ENCODE assay signal across 8 cellular contexts in genomic region chr3:146544929-146545528, GRCh38. TPM values are rescaled to one million over a fixed set of nuclear protein-coding genes. Genes with fewer than 3 reads are reported as not detected.
DNase-seq lines count a peak whose midpoint lies in the region; ATAC-seq and TF ChIP-seq lines count a peak whose summit lies in the region.

No MANE protein-coding gene starts in this region.

- H3K27ac ChIP-seq in RWPE1, result peak overlapping the region; percentile 96

- H3K36me3 ChIP-seq in skeletal muscle satellite cell (ENCODE audit: insufficient read depth, low read length), result no peaks in the 10 kb centered on the region

- no peaks in the 10 kb centered on the region for H3K27me3 ChIP-seq in skeletal muscle satellite cell (ENCODE audit: control insufficient read depth, insufficient read depth, low read length)

- peak overlapping the region; percentile 93 for H3K4me2 ChIP-seq in skeletal muscle satellite cell (ENCODE audit: low read length)

- H3K9ac ChIP-seq in skeletal muscle satellite cell (ENCODE audit: low read depth, low read length), result peak overlapping the region; percentile 95

- H3K4me1 ChIP-seq in skeletal muscle satellite cell (ENCODE audit: control insufficient read depth, insufficient read depth, low read length), result peaks cover 22% of the 10 kb centered on the region

- H3K4me3 ChIP-seq in fibroblast of mammary gland (ENCODE audit: control insufficient read depth, low read depth, low read length) (peak overlapping the region; percentile 84), skeletal muscle satellite cell (ENCODE audit: low read length) (peak overlapping the region; percentile 91)

- no peaks in the 10 kb centered on the region for H3K9me3 ChIP-seq in skeletal muscle satellite cell (replicated peaks; ENCODE audit: low read length)

- DNase-seq in RWPE1 (ENCODE audit: low spot score), result no peak
- no peak for DNase-seq in fibroblast of mammary gland (ENCODE audit: low read depth)
- DNase-seq in GM20000 (ENCODE audit: low spot score), result no peak

- TF ChIP-seq CTCF in RWPE1 (conservative IDR thresholded peaks at IDR 0.05; ENCODE audit: low read depth) (no peak), fibroblast of mammary gland (conservative IDR thresholded peaks at IDR 0.05; ENCODE audit: control insufficient read depth, insufficient read depth, low read depth, low read length) (no peak), GM20000 (IDR thresholded peaks at IDR 0.05; ENCODE audit: extremely low read depth, missing control alignments) (no peak)

- POLR2A ChIA-PET in RWPE1 (lab: Yijun Ruan, JAX; ENCODE audit: low non-redundant PET), result interaction anchor here (0.8 kb wide), 1 partner anchor 12 kb away, joined by 4 read pairs; no protein-coding TSS in a partner anchor

- ATAC-seq in GM19035 (IDR thresholded peaks at IDR 0.05; ENCODE audit: unreplicated experiment) (peak; percentile 13), HG02970 (IDR thresholded peaks at IDR 0.05; ENCODE audit: low FRiP score, unreplicated experiment) (no peak), HG02678 (IDR thresholded peaks at IDR 0.05; ENCODE audit: unreplicated experiment) (no peak), GM18907 (IDR thresholded peaks at IDR 0.05; ENCODE audit: unreplicated experiment) (no peak)

- CTCF ChIA-PET in RWPE1 (lab: Yijun Ruan, JAX), result interaction anchor here (0.9 kb wide), 1 partner anchor 11 kb away, joined by 3 read pairs; no protein-coding TSS in a partner anchor

RNA-seq across cellular contexts. Expression of gene PLSCR1, which starts 0.6 kb away (rescaled TPM):
- 33.6 and 41.8 TPM in 2 replicates for total RNA-seq in skeletal muscle satellite cell (2012; rRNA removed)
